1 cellular context compared by ENCODE assay signal in genomic region chr7:37109853-37110252, GRCh38.
TF ChIP-seq lines count a peak whose summit lies in the region.

No MANE protein-coding gene starts in this region.

TF ChIP-seq in SK-N-SH, 30 proteins besides CTCF, POLR2A, EP300 and RAD21 (continued from another document):
- TF ChIP-seq IRF3 (IDR thresholded peaks at IDR 0.05; ENCODE audit: low read depth, low read length) (no peak), POLR2AphosphoS5 (IDR thresholded peaks at IDR 0.05; ENCODE audit: low read depth, low read length) (no peak), GABPA (IDR thresholded peaks at IDR 0.05; ENCODE audit: low read depth) (no peak), REST (IDR thresholded peaks at IDR 0.05; ENCODE audit: low read depth, low read length) (no peak), CHD2 (IDR thresholded peaks at IDR 0.05; ENCODE audit: low read length, partially characterized antibody) (no peak), TEAD4 (IDR thresholded peaks at IDR 0.05; ENCODE audit: borderline replicate concordance, insufficient read depth) (no peak), MXI1 (IDR thresholded peaks at IDR 0.05; ENCODE audit: low read depth, low read length) (no peak), USF1 (IDR thresholded peaks at IDR 0.05; ENCODE audit: borderline replicate concordance, low read depth) (no peak)
- TF ChIP-seq, protein P1, sequence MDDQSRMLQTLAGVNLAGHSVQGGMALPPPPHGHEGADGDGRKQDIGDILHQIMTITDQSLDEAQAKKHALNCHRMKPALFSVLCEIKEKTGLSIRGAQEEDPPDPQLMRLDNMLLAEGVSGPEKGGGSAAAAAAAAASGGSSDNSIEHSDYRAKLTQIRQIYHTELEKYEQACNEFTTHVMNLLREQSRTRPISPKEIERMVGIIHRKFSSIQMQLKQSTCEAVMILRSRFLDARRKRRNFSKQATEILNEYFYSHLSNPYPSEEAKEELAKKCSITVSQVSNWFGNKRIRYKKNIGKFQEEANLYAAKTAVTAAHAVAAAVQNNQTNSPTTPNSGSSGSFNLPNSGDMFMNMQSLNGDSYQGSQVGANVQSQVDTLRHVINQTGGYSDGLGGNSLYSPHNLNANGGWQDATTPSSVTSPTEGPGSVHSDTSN (IDR thresholded peaks at IDR 0.05), result no peak
- TF ChIP-seq, protein P2, sequence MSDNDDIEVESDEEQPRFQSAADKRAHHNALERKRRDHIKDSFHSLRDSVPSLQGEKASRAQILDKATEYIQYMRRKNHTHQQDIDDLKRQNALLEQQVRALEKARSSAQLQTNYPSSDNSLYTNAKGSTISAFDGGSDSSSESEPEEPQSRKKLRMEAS (IDR thresholded peaks at IDR 0.05; ENCODE audit: low read depth), result no peak
